ENCODE assay signal across 8 cellular contexts in the genomic region with DNA sequence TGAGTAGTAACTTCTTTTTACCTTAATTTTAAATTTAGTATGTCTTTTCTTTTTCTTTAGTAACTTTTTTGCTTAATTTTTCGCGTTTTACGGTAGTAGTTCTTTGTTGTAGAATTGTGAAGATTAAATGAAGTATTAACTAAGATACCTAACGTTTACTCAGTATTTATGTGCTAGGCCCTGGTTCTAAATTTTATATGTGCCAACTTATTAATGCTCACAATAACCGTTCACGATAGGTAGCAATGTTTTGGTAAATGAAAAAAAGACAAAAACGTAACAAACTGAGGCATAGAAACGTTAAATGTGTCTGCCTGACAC. TPM values are rescaled to one million over a fixed set of nuclear protein-coding genes. Genes with fewer than 3 reads are reported as not detected.
DNase-seq lines count a peak whose midpoint lies in the region; ATAC-seq and TF ChIP-seq lines count a peak whose summit lies in the region.

No MANE protein-coding gene starts in this region.

- peaks cover 37% of the 10 kb centered on the region for H3K36me3 Mint-ChIP-seq in activated CD4-positive, alpha-beta T cell treated with anti-CD3 and anti-CD28 coated beads, Interleukin-2, amount 10 ng/mL, durations not matched to agents 24 days and 14 days (ENCODE audit: low read depth)

- intact Hi-C loops in activated CD4-positive, alpha-beta T cell treated with anti-CD3 and anti-CD28 coated beads, Interleukin-2, amount 10 ng/mL, durations not matched to agents 24 days and 14 days (cut with micrococcal nuclease): loop anchor here (1.0 kb wide), 1 partner anchor 65 kb away; no protein-coding TSS in a partner anchor
- intact Hi-C loops in left lung (cut with DNase I): no loop called here

- no peaks in the 10 kb centered on the region for H3K27me3 ChIP-seq in left lung
- no peaks in the 10 kb centered on the region for H3K27me3 ChIP-seq in thymus (ENCODE audit: control insufficient read depth, insufficient read depth)

- H3K9me3 Mint-ChIP-seq in activated CD4-positive, alpha-beta T cell treated with anti-CD3 and anti-CD28 coated beads, Interleukin-2, amount 10 ng/mL, durations not matched to agents 24 days and 14 days: no peaks in the 10 kb centered on the region

- DNase-seq in activated CD4-positive, alpha-beta T cell treated with anti-CD3 and anti-CD28 coated beads, Interleukin-2, amount 10 ng/mL, durations not matched to agents 24 days and 14 days: no peak
- DNase-seq in activated CD4-positive, alpha-beta T cell treated with anti-CD3 and anti-CD28 coated beads, Interleukin-2, amount 50 U/mL, for 48 hours: no peak
- DNase-seq in left lung (no peak), left lobe of liver (ENCODE audit: low spot score) (no peak), HT-29 (ENCODE audit: low spot score) (no peak), HuH-7.5 (ENCODE audit: low spot score) (no peak)

- H3K4me3 Mint-ChIP-seq in activated CD4-positive, alpha-beta T cell treated with anti-CD3 and anti-CD28 coated beads, Interleukin-2, amount 10 ng/mL, durations not matched to agents 24 days and 14 days: peak overlapping the region; percentile 98

- ATAC-seq in left lung (no peak), left lobe of liver (no peak)

- peak overlapping the region; percentile 98 for H3K27ac Mint-ChIP-seq in activated CD4-positive, alpha-beta T cell treated with anti-CD3 and anti-CD28 coated beads, Interleukin-2, amount 10 ng/mL, durations not matched to agents 24 days and 14 days

- H3K36me3 ChIP-seq in left lung (peaks cover 0 to 38% of the 10 kb centered on the region in 2 donors), thymus (ENCODE audit: control insufficient read depth, insufficient read depth) (no peaks in the 10 kb centered on the region)

- WGBS in thymus: 20% methylated on average over 8 of the region's 8 CpGs

- H3K9me3 ChIP-seq in left lung (no peaks in the 10 kb centered on the region), thymus (ENCODE audit: control insufficient read depth) (no peaks in the 10 kb centered on the region)

- H3K4me1 ChIP-seq in left lung: peaks cover 12 to 26% of the 10 kb centered on the region in 2 donors
- peaks cover 5% of the 10 kb centered on the region for H3K4me1 ChIP-seq in thymus (ENCODE audit: control insufficient read depth, insufficient read depth, low read length)

- peak overlapping the region; percentile 73 to 90 for H3K4me3 ChIP-seq in left lung
- peak overlapping the region; percentile 74 for H3K4me3 ChIP-seq in thymus (ENCODE audit: low read length)

- H3K4me1 Mint-ChIP-seq in activated CD4-positive, alpha-beta T cell treated with anti-CD3 and anti-CD28 coated beads, Interleukin-2, amount 10 ng/mL, durations not matched to agents 24 days and 14 days: peaks cover 28% of the 10 kb centered on the region

- no peak for TF ChIP-seq CTCF in left lung (IDR thresholded peaks at IDR 0.05)

- no peaks in the 10 kb centered on the region for H3K27me3 Mint-ChIP-seq in activated CD4-positive, alpha-beta T cell treated with anti-CD3 and anti-CD28 coated beads, Interleukin-2, amount 10 ng/mL, durations not matched to agents 24 days and 14 days

- H3K27ac ChIP-seq in angular gyrus (ENCODE audit: low read depth, low read length) (peak overlapping the region; percentile 50), left lung (peak overlapping the region in 1 of 2 donors; percentile 90), thymus (ENCODE audit: low read depth) (no peak overlapping the region)

RNA-seq across cellular contexts. Expression of a gene that starts 1.2 kb away (rescaled TPM):
- 67.4 and 69.3 TPM in 2 replicates for total RNA-seq in activated CD4-positive, alpha-beta T cell treated with anti-CD3 and anti-CD28 coated beads, Interleukin-2, amount 10 ng/mL, durations not matched to agents 24 days and 14 days
- total RNA-seq in left lung (10 to 100 TPM; 36.3 to 39.1 TPM), left lobe of liver (27.2 TPM)
- polyA plus RNA-seq in thymus: 29.2 TPM
- 161 and 168 TPM in 2 replicates for total RNA-seq in HT-29 (2014; rRNA removed; shearing (Covaris generic))
